Comparison of ENCODE assay signal across 28 cellular contexts in genomic region chr14:35320472-35320871, GRCh38. TPM values are rescaled to one million over a fixed set of nuclear protein-coding genes. Genes with fewer than 3 reads are reported as not detected.
DNase-seq lines count a peak whose midpoint lies in the region; ATAC-seq lines count a peak whose summit lies in the region.
"Had no signal": no experiment of that assay in that cellular context is flagged by ENCODE, and none has a peak within 500 bp of the region (broad histone marks: within the 10 kb centered on the region; RNA-seq: fewer than 3 reads in every experiment).

No MANE protein-coding gene starts in this region.

- H4K8ac ChIP-seq in mesendoderm (ENCODE audit: low read depth, low read length) = no peak overlapping the region

- peaks cover 6% of the 10 kb centered on the region for H3K4me1 Mint-ChIP-seq in T-helper 2 cell treated with Interferon-gamma antibody and Interleukin-4, amounts not matched to agents 5 μg/mL and 100 μg/mL, for 36 hours (ENCODE audit: low read depth)
- H3K4me1 Mint-ChIP-seq: activated T-helper 17 cell treated with anti-CD3 and anti-CD28 coated beads, Interleukin-2, amount 50 U/mL, for 72 hours; naive B cell had no signal

- no peak overlapping the region for H2BK5ac ChIP-seq in mesendoderm (ENCODE audit: low read length)

- no peaks in the 10 kb centered on the region for H3K27me3 Mint-ChIP-seq in T-helper 2 cell treated with Interferon-gamma antibody and Interleukin-4, amounts not matched to agents 5 μg/mL and 100 μg/mL, for 36 hours (ENCODE audit: low read depth)
- H3K27me3 Mint-ChIP-seq: activated naive CD8-positive, alpha-beta T cell; activated T-helper 17 cell treated with anti-CD3 and anti-CD28 coated beads, Interleukin-2, amount 50 U/mL, for 72 hours; CD4-positive, alpha-beta memory T cell; naive B cell had no signal

- no peak overlapping the region for H3K18ac ChIP-seq in mesendoderm (ENCODE audit: low read length)

- no peaks in the 10 kb centered on the region for H3K27me3 ChIP-seq in mesendoderm (ENCODE audit: insufficient read depth, low read length, poor library complexity)
- H3K27me3 ChIP-seq: gastrocnemius medialis, hepatocyte, testis, vagina had no signal

- no peak overlapping the region for H3K23ac ChIP-seq in mesendoderm (ENCODE audit: low read length)

- H3K4me3 Mint-ChIP-seq in T-helper 2 cell treated with Interferon-gamma antibody and Interleukin-4, amounts not matched to agents 5 μg/mL and 100 μg/mL, for 36 hours = no peak overlapping the region
- H3K4me3 Mint-ChIP-seq: activated naive CD8-positive, alpha-beta T cell; activated T-helper 17 cell treated with anti-CD3 and anti-CD28 coated beads, Interleukin-2, amount 50 U/mL, for 72 hours; CD4-positive, alpha-beta memory T cell; naive B cell; T-helper 1 cell treated with Interleukin-12 subunit alpha and Interleukin-12 subunit beta and Interleukin-4 antibody, amounts not matched to agents 30 μg/mL and 1 μg/mL, for 36 hours had no signal

- no peaks in the 10 kb centered on the region for H3K9me3 Mint-ChIP-seq in T-helper 2 cell treated with Interferon-gamma antibody and Interleukin-4, amounts not matched to agents 5 μg/mL and 100 μg/mL, for 36 hours
- H3K9me3 Mint-ChIP-seq: activated T-helper 17 cell treated with anti-CD3 and anti-CD28 coated beads, Interleukin-2, amount 50 U/mL, for 72 hours; CD4-positive, alpha-beta memory T cell; naive B cell; T-helper 1 cell treated with Interleukin-12 subunit alpha and Interleukin-12 subunit beta and Interleukin-4 antibody, amounts not matched to agents 30 μg/mL and 1 μg/mL, for 36 hours had no signal

- no peak overlapping the region for H2BK120ac ChIP-seq in mesendoderm (ENCODE audit: low read depth, low read length)

- ATAC-seq in activated CD4-positive, CD25-positive, alpha-beta regulatory T cell treated with anti-CD3 and anti-CD28 coated beads, Interleukin-2, amount 50 U/mL, for 24 hours = no peak
- ATAC-seq: activated T-helper 17 cell treated with anti-CD3 and anti-CD28 coated beads, Interleukin-2, amount 50 U/mL, for 72 hours; stimulated activated naive CD8-positive, alpha-beta T cell treated with anti-CD3 and anti-CD28 coated beads, Interleukin-15, Interleukin-2, amounts not matched to agents 100 U/mL and 50 U/mL, for 24 hours had no signal

- H3K27ac ChIP-seq in mesendoderm (ENCODE audit: low read depth, low read length) = no peak overlapping the region
- H3K27ac ChIP-seq: gastrocnemius medialis, hepatocyte, left ventricle myocardium inferior, testis, vagina had no signal

- H3K27ac Mint-ChIP-seq in T-helper 2 cell treated with Interferon-gamma antibody and Interleukin-4, amounts not matched to agents 5 μg/mL and 100 μg/mL, for 36 hours = peak overlapping the region; percentile 12
- H3K27ac Mint-ChIP-seq: activated T-helper 17 cell treated with anti-CD3 and anti-CD28 coated beads, Interleukin-2, amount 50 U/mL, for 72 hours; T-helper 1 cell treated with Interleukin-12 subunit alpha and Interleukin-12 subunit beta and Interleukin-4 antibody, amounts not matched to agents 30 μg/mL and 1 μg/mL, for 36 hours had no signal

- no peaks in the 10 kb centered on the region for H3K4me1 ChIP-seq in mesendoderm (ENCODE audit: control insufficient read depth, low read depth, low read length)
- H3K4me1 ChIP-seq: gastrocnemius medialis, left ventricle myocardium inferior, testis, vagina had no signal

- no peak overlapping the region for H3K4me2 ChIP-seq in mesendoderm (ENCODE audit: low read length)
- H3K4me2 ChIP-seq: hepatocyte, SK-N-SH had no signal

- H2AK5ac ChIP-seq in mesendoderm (ENCODE audit: low read length) = no peak overlapping the region

- H3K36me3 Mint-ChIP-seq in T-helper 2 cell treated with Interferon-gamma antibody and Interleukin-4, amounts not matched to agents 5 μg/mL and 100 μg/mL, for 36 hours (ENCODE audit: low read depth) = peaks cover 32% of the 10 kb centered on the region

- no peak for DNase-seq in T-helper 2 cell treated with Interferon-gamma antibody and Interleukin-4, amounts not matched to agents 5 μg/mL and 100 μg/mL, for 36 hours (ENCODE audit: low spot score)
- DNase-seq in T-helper 2 cell (no peak), GF-D8 (lab: John Stamatoyannopoulos, UW) (peak; percentile 38), UCSD-AML1 (lab: John Stamatoyannopoulos, UW; ENCODE audit: unreplicated experiment) (peak; percentile 40), mesendoderm (no peak), posterior vena cava (ENCODE audit: low spot score) (no peak), HuH-7.5 (ENCODE audit: low spot score) (no peak)
- DNase-seq: activated CD4-positive, alpha-beta T cell treated with anti-CD3 and anti-CD28 coated beads for 48 hours; caudate nucleus; CD4-positive, alpha-beta memory T cell; cortex of kidney; gastrocnemius medialis; left ventricle myocardium inferior; naive B cell; NCI-H1417; NCI-H2107; NCI-H446; NCI-H774; RPMI8226; SK-N-SH; stimulated activated naive CD8-positive, alpha-beta T cell treated with anti-CD3 and anti-CD28 coated beads, Interleukin-15, Interleukin-2, amounts not matched to agents 100 U/mL and 50 U/mL, for 24 hours; testis had no signal

- H3K4me3 ChIP-seq in mesendoderm (ENCODE audit: low read length) = no peak overlapping the region
- H3K4me3 ChIP-seq: gastrocnemius medialis, hepatocyte, left ventricle myocardium inferior, testis, vagina had no signal

- no peaks in the 10 kb centered on the region for H3K36me3 ChIP-seq in mesendoderm (ENCODE audit: control insufficient read depth, insufficient read depth, low read length)

- no peak overlapping the region for H3K56ac ChIP-seq in mesendoderm (ENCODE audit: low read length)

- no peak overlapping the region for H2BK15ac ChIP-seq in mesendoderm (replicated peaks; ENCODE audit: low read depth)

- H3K79me2 ChIP-seq in mesendoderm (ENCODE audit: control insufficient read depth, insufficient read depth, low read length) = no peaks in the 10 kb centered on the region
- H3K79me2 ChIP-seq: hepatocyte had no signal

- intact Hi-C loops in posterior vena cava (cut with DNase I) = no loop called here

- WGBS in mesendoderm (ENCODE audit: extremely low coverage, insufficient coverage, low lambda C conversion rate) = no CpG with 5 or more reads among the region's 2 CpGs

- no peak overlapping the region for H3K9ac ChIP-seq in mesendoderm (ENCODE audit: low read length)
- H3K9ac ChIP-seq: SK-N-SH had no signal

- H4K5ac ChIP-seq in mesendoderm (ENCODE audit: low read length) = peak overlapping the region; percentile 12

- no peak overlapping the region for H3K4ac ChIP-seq in mesendoderm (ENCODE audit: low read depth, low read length)

- no peaks in the 10 kb centered on the region for H3K79me1 ChIP-seq in mesendoderm (ENCODE audit: low read length)

RNA-seq across cellular contexts. Expression of gene PSMA6, which starts 28.3 kb away (rescaled TPM):
- polyA plus RNA-seq in mesendoderm (2013, experiment 1 of 2) = 410 TPM
- 407 TPM for polyA plus RNA-seq in mesendoderm (2013, experiment 2 of 2)
- 100 to 1,000 TPM; 159 to 191 TPM for total RNA-seq in posterior vena cava

Comparison
In these comparisons a context has a peak if more than half of its experiments do, and no peak if none do; other contexts are left out.
1. DNase-seq: peak in GF-D8 (single experiment) and UCSD-AML1 (single experiment); none in T-helper 2 cell treated with Interferon-gamma antibody and Interleukin-4, amounts not matched to agents 5 μg/mL and 100 μg/mL, for 36 hours (single experiment), T-helper 2 cell (0 of 5), mesendoderm (single experiment), posterior vena cava (single experiment) and HuH-7.5 (single experiment).